8 cellular contexts compared by ENCODE assay signal in the genomic region with DNA sequence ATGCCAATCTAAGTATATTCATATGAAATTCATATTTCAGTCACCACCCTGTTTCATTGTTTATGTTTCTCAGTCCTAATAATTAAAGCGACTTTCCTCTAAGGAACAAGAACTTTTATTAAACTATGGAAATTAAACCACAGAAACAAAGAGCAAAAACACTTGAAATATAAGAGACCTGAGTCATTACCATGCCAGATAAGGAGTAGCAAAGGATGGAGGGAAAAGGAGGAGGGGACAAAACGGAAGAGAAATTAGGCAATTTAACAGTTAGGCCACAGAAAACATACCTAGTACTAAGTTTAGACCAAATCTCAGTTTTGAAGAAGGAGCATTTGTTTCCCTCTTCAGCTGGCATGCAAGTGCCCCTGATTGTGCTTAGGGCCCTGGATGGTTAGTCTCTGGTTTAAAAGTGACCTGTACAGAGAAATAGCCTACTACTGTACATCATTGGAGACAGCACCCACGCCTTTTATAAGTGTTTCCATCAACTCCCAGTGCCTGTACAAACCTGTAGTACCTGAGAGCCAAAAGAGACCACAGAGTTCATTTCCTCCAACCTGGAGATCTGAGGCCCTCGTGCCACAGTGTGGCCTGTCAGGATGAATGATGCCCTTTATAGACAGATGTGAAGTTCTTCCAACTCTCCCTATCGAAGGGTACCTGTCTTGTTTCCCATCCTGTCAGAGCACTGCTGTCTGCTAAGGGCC.
DNase-seq lines count a peak whose midpoint lies in the region; ATAC-seq and TF ChIP-seq lines count a peak whose summit lies in the region.

No MANE protein-coding gene starts in this region.

- POLR2A ChIA-PET in activated CD8-positive, alpha-beta T cell treated with anti-CD3 and anti-CD28 coated beads, Interleukin-2, amount 10 ng/mL, durations not matched to agents 7 days and 5 days (lab: Charles Lee) = no interaction called here

- no peak for TF ChIP-seq CTCF in Calu3 (IDR thresholded peaks at IDR 0.05; ENCODE audit: unreplicated experiment)

- H3K36me3 ChIP-seq in mesodermal cell (ENCODE audit: control insufficient read depth, insufficient read depth, low read length) = peaks cover 18% of the 10 kb centered on the region

- no peak for DNase-seq in Calu3
- DNase-seq in activated CD8-positive, alpha-beta T cell treated with anti-CD3 and anti-CD28 coated beads, Interleukin-2, amount 10 ng/mL, durations not matched to agents 7 days and 5 days = no peak
- DNase-seq in middle frontal gyrus (ENCODE audit: extremely low spot score, low spot score) = no peak
- no peak for DNase-seq in effector CD4-positive, alpha-beta T cell
- no peak for DNase-seq in activated T-cell treated with anti-CD3 and anti-CD28 coated beads, Interleukin-2, amount 50 U/mL, for 1 hour
- DNase-seq in NCI-H524 (lab: John Stamatoyannopoulos, UW) = no peak

- intact Hi-C loops in Calu3 (cut with micrococcal nuclease; ENCODE audit: unreplicated experiment) = no loop called here

- CTCF ChIA-PET in Calu3 (lab: Charles Lee) = interaction anchor here (1.2 kb wide), 1 partner anchor 28 kb away, joined by 3 read pairs; no protein-coding TSS in a partner anchor
- CTCF ChIA-PET in activated CD8-positive, alpha-beta T cell treated with anti-CD3 and anti-CD28 coated beads, Interleukin-2, amount 10 ng/mL, durations not matched to agents 7 days and 5 days (lab: Charles Lee) = no interaction called here

- peak overlapping the region; percentile 72 for H3K27ac ChIP-seq in mesodermal cell (ENCODE audit: low read depth, low read length, severe bottlenecking)

- ATAC-seq in HG03442 (IDR thresholded peaks at IDR 0.05; ENCODE audit: unreplicated experiment) = peak; percentile 40
- no peak for ATAC-seq in activated CD8-positive, alpha-beta T cell treated with anti-CD3 and anti-CD28 coated beads, Interleukin-2, amount 10 ng/mL, durations not matched to agents 7 days and 5 days

- 94% methylated on average over 2 to 3 of the region's 5 CpGs for WGBS in mesodermal cell (ENCODE audit: insufficient coverage in 2 of 2), 2 experiments

- H3K4me1 Mint-ChIP-seq in Calu3 (ENCODE audit: low read depth, unreplicated experiment) = peaks cover 73% of the 10 kb centered on the region
- peaks cover 69% of the 10 kb centered on the region for H3K4me1 Mint-ChIP-seq in activated CD8-positive, alpha-beta T cell treated with anti-CD3 and anti-CD28 coated beads, Interleukin-2, amount 10 ng/mL, durations not matched to agents 7 days and 5 days (ENCODE audit: low read depth)

- no peak overlapping the region for H3K4me3 ChIP-seq in mesodermal cell (ENCODE audit: extremely low read depth, insufficient read depth, low read length, poor library complexity, severe bottlenecking)

- H3K4me1 ChIP-seq in mesodermal cell (ENCODE audit: control insufficient read depth, insufficient read depth, low read length, poor library complexity, severe bottlenecking) = peaks cover 61% of the 10 kb centered on the region

- peak overlapping the region; percentile 79 for H3K4me3 Mint-ChIP-seq in Calu3 (ENCODE audit: low read depth, unreplicated experiment)
- no peak overlapping the region for H3K4me3 Mint-ChIP-seq in activated CD8-positive, alpha-beta T cell treated with anti-CD3 and anti-CD28 coated beads, Interleukin-2, amount 10 ng/mL, durations not matched to agents 7 days and 5 days

- H3K36me3 Mint-ChIP-seq in Calu3 (ENCODE audit: insufficient read depth, unreplicated experiment) = peaks cover 67% of the 10 kb centered on the region
- H3K36me3 Mint-ChIP-seq in activated CD8-positive, alpha-beta T cell treated with anti-CD3 and anti-CD28 coated beads, Interleukin-2, amount 10 ng/mL, durations not matched to agents 7 days and 5 days (ENCODE audit: low read depth) = peaks cover 16% of the 10 kb centered on the region

- no peaks in the 10 kb centered on the region for H3K27me3 Mint-ChIP-seq in Calu3 (ENCODE audit: unreplicated experiment)
- H3K27me3 Mint-ChIP-seq in activated CD8-positive, alpha-beta T cell treated with anti-CD3 and anti-CD28 coated beads, Interleukin-2, amount 10 ng/mL, durations not matched to agents 7 days and 5 days (ENCODE audit: low read depth) = no peaks in the 10 kb centered on the region

- peak overlapping the region; percentile 93 for H3K27ac Mint-ChIP-seq in Calu3 (ENCODE audit: unreplicated experiment)
- H3K27ac Mint-ChIP-seq in activated CD8-positive, alpha-beta T cell treated with anti-CD3 and anti-CD28 coated beads, Interleukin-2, amount 10 ng/mL, durations not matched to agents 7 days and 5 days = peak overlapping the region; percentile 23

- H3K9me3 Mint-ChIP-seq in Calu3 (ENCODE audit: low read depth, unreplicated experiment) = no peaks in the 10 kb centered on the region
- no peaks in the 10 kb centered on the region for H3K9me3 Mint-ChIP-seq in activated CD8-positive, alpha-beta T cell treated with anti-CD3 and anti-CD28 coated beads, Interleukin-2, amount 10 ng/mL, durations not matched to agents 7 days and 5 days (ENCODE audit: insufficient read depth)

- H3K9me3 ChIP-seq in mesodermal cell (ENCODE audit: control insufficient read depth, low read length) = no peaks in the 10 kb centered on the region

- no TSS peak for BruUV-seq in Calu3 (replicated peaks; lab: Mats Ljungman, UMichigan)
